In the genomic region with DNA sequence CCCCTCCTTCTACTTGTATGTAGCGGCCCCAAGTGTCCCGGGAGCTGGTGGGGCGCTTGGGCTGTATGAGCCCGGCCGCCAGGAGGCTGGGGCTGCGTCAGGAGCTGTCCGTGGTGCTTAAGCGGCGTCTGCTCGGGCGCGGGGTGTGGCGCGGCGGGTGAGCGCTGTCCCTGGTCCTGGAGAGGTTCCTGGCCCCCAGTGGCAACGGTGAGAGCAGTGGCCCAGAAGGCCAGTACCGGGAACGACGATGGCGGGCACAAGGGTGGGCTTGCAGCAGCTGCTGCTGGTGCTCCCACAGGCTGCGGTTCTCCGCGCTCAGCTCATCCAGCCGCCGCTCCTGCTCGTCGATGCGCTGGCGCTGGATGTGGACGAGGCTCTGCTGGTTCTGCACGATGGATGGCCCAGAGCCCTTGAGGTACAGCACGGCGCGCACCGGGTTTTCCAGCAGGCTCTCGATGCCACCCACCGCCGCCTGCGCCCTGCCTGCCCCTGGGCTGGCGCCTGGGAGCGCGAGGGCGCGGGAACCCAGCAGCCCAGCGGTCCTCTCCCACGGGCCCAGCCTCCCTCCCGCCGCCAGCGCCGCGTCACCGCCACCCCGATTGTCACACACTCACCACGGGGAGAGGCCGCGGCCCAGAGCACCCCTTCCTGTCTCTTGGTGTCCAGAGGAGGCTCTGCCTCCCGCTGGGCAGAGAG, we compare ENCODE assay signal across 1 cellular context.
A peak's percentile ranks its signal among the peaks of the same experiment; 100 is the strongest.
TF ChIP-seq lines count a peak whose summit lies in the region.

No MANE protein-coding gene starts in this region.

TF ChIP-seq in HepG2, 621 proteins besides CTCF, POLR2A, EP300 and RAD21 (continued from another document and continues in another):
- TF ChIP-seq, protein P1, sequence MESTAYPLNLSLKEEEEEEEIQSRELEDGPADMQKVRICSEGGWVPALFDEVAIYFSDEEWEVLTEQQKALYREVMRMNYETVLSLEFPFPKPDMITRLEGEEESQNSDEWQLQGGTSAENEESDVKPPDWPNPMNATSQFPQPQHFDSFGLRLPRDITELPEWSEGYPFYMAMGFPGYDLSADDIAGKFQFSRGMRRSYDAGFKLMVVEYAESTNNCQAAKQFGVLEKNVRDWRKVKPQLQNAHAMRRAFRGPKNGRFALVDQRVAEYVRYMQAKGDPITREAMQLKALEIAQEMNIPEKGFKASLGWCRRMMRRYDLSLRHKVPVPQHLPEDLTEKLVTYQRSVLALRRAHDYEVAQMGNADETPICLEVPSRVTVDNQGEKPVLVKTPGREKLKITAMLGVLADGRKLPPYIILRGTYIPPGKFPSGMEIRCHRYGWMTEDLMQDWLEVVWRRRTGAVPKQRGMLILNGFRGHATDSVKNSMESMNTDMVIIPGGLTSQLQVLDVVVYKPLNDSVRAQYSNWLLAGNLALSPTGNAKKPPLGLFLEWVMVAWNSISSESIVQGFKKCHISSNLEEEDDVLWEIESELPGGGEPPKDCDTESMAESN (CRISPR knock-in tag; conservative IDR thresholded peaks at IDR 0.05) = peak; percentile 100
- TF ChIP-seq MTF1 (CRISPR knock-in tag; IDR thresholded peaks at IDR 0.05) (peak; percentile 99), SNAPC2 (CRISPR knock-in tag; IDR thresholded peaks at IDR 0.05) (peak; percentile 99), ZNF615 (CRISPR knock-in tag; IDR thresholded peaks at IDR 0.05; ENCODE audit: borderline replicate concordance) (peak; percentile 99), KAT7 (CRISPR knock-in tag; IDR thresholded peaks at IDR 0.05; ENCODE audit: borderline replicate concordance) (peak; percentile 99), ZNF564 (CRISPR knock-in tag; IDR thresholded peaks at IDR 0.05) (peak; percentile 99), SP5 (CRISPR knock-in tag; IDR thresholded peaks at IDR 0.05; ENCODE audit: borderline replicate concordance, low read depth) (peak; percentile 72; the same call in 1 of the 2 replicates), ZSCAN20 (CRISPR knock-in tag; IDR thresholded peaks at IDR 0.05; ENCODE audit: borderline replicate concordance) (peak; percentile 100), ZNF709 (CRISPR knock-in tag; IDR thresholded peaks at IDR 0.05) (peak; percentile 100), KAT2B (IDR thresholded peaks at IDR 0.05; ENCODE audit: borderline replicate concordance, low read depth, low read length) (no peak), SUZ12 (IDR thresholded peaks at IDR 0.05; ENCODE audit: low read depth, low read length) (no peak), HES4 (CRISPR knock-in tag; IDR thresholded peaks at IDR 0.05; ENCODE audit: borderline replicate concordance) (peak; percentile 100), ZFYVE20 (CRISPR knock-in tag; IDR thresholded peaks at IDR 0.05; ENCODE audit: borderline replicate concordance, low read depth) (peak; percentile 100), RARA (CRISPR knock-in tag; IDR thresholded peaks at IDR 0.05) (peak; percentile 93), ZNF879 (CRISPR knock-in tag; IDR thresholded peaks at IDR 0.05) (peak; percentile 100), ZNF235 (CRISPR knock-in tag; IDR thresholded peaks at IDR 0.05; ENCODE audit: borderline replicate concordance) (peak; percentile 100), ZNF556 (CRISPR knock-in tag; IDR thresholded peaks at IDR 0.05; ENCODE audit: borderline replicate concordance) (peak; percentile 95), POLR2AphosphoS2 (IDR thresholded peaks at IDR 0.05; ENCODE audit: low read depth, low read length) (no peak)
- TF ChIP-seq, protein P2, sequence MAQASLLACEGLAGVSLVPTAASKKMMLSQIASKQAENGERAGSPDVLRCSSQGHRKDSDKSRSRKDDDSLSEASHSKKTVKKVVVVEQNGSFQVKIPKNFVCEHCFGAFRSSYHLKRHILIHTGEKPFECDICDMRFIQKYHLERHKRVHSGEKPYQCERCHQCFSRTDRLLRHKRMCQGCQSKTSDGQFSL (CRISPR knock-in tag; IDR thresholded peaks at IDR 0.05) = peak; percentile 95
- TF ChIP-seq, protein P3, sequence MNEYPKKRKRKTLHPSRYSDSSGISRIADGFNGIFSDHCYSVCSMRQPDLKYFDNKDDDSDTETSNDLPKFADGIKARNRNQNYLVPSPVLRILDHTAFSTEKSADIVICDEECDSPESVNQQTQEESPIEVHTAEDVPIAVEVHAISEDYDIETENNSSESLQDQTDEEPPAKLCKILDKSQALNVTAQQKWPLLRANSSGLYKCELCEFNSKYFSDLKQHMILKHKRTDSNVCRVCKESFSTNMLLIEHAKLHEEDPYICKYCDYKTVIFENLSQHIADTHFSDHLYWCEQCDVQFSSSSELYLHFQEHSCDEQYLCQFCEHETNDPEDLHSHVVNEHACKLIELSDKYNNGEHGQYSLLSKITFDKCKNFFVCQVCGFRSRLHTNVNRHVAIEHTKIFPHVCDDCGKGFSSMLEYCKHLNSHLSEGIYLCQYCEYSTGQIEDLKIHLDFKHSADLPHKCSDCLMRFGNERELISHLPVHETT (CRISPR knock-in tag; conservative IDR thresholded peaks at IDR 0.05) = peak; percentile 99
- TF ChIP-seq, protein P4, sequence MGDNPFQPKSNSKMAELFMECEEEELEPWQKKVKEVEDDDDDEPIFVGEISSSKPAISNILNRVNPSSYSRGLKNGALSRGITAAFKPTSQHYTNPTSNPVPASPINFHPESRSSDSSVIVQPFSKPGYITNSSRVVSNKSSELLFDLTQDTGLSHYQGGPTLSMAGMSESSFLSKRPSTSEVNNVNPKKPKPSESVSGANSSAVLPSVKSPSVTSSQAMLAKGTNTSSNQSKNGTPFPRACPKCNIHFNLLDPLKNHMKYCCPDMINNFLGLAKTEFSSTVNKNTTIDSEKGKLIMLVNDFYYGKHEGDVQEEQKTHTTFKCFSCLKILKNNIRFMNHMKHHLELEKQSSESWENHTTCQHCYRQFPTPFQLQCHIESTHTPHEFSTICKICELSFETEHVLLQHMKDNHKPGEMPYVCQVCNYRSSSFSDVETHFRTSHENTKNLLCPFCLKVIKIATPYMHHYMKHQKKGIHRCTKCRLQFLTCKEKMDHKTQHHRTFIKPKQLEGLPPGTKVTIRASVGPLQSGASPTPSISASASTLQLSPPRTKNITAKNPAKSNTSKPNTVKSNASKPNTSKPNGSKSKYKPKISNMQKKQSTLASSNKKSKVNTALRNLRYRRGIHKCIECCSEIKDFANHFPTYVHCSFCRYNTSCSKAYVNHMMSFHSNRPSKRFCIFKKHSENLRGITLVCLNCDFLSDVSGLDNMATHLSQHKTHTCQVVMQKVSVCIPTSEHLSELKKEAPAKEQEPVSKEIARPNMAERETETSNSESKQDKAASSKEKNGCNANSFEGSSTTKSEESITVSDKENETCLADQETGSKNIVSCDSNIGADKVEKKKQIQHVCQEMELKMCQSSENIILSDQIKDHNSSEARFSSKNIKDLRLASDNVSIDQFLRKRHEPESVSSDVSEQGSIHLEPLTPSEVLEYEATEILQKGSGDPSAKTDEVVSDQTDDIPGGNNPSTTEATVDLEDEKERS (CRISPR knock-in tag; IDR thresholded peaks at IDR 0.05) = peak; percentile 100
- TF ChIP-seq, protein P5, sequence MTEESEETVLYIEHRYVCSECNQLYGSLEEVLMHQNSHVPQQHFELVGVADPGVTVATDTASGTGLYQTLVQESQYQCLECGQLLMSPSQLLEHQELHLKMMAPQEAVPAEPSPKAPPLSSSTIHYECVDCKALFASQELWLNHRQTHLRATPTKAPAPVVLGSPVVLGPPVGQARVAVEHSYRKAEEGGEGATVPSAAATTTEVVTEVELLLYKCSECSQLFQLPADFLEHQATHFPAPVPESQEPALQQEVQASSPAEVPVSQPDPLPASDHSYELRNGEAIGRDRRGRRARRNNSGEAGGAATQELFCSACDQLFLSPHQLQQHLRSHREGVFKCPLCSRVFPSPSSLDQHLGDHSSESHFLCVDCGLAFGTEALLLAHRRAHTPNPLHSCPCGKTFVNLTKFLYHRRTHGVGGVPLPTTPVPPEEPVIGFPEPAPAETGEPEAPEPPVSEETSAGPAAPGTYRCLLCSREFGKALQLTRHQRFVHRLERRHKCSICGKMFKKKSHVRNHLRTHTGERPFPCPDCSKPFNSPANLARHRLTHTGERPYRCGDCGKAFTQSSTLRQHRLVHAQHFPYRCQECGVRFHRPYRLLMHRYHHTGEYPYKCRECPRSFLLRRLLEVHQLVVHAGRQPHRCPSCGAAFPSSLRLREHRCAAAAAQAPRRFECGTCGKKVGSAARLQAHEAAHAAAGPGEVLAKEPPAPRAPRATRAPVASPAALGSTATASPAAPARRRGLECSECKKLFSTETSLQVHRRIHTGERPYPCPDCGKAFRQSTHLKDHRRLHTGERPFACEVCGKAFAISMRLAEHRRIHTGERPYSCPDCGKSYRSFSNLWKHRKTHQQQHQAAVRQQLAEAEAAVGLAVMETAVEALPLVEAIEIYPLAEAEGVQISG (CRISPR knock-in tag; IDR thresholded peaks at IDR 0.05) = peak; percentile 97
- TF ChIP-seq, protein P6, sequence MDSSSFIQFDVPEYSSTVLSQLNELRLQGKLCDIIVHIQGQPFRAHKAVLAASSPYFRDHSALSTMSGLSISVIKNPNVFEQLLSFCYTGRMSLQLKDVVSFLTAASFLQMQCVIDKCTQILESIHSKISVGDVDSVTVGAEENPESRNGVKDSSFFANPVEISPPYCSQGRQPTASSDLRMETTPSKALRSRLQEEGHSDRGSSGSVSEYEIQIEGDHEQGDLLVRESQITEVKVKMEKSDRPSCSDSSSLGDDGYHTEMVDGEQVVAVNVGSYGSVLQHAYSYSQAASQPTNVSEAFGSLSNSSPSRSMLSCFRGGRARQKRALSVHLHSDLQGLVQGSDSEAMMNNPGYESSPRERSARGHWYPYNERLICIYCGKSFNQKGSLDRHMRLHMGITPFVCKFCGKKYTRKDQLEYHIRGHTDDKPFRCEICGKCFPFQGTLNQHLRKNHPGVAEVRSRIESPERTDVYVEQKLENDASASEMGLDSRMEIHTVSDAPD (CRISPR knock-in tag; IDR thresholded peaks at IDR 0.05) = peak; percentile 95
- TF ChIP-seq, protein P7, sequence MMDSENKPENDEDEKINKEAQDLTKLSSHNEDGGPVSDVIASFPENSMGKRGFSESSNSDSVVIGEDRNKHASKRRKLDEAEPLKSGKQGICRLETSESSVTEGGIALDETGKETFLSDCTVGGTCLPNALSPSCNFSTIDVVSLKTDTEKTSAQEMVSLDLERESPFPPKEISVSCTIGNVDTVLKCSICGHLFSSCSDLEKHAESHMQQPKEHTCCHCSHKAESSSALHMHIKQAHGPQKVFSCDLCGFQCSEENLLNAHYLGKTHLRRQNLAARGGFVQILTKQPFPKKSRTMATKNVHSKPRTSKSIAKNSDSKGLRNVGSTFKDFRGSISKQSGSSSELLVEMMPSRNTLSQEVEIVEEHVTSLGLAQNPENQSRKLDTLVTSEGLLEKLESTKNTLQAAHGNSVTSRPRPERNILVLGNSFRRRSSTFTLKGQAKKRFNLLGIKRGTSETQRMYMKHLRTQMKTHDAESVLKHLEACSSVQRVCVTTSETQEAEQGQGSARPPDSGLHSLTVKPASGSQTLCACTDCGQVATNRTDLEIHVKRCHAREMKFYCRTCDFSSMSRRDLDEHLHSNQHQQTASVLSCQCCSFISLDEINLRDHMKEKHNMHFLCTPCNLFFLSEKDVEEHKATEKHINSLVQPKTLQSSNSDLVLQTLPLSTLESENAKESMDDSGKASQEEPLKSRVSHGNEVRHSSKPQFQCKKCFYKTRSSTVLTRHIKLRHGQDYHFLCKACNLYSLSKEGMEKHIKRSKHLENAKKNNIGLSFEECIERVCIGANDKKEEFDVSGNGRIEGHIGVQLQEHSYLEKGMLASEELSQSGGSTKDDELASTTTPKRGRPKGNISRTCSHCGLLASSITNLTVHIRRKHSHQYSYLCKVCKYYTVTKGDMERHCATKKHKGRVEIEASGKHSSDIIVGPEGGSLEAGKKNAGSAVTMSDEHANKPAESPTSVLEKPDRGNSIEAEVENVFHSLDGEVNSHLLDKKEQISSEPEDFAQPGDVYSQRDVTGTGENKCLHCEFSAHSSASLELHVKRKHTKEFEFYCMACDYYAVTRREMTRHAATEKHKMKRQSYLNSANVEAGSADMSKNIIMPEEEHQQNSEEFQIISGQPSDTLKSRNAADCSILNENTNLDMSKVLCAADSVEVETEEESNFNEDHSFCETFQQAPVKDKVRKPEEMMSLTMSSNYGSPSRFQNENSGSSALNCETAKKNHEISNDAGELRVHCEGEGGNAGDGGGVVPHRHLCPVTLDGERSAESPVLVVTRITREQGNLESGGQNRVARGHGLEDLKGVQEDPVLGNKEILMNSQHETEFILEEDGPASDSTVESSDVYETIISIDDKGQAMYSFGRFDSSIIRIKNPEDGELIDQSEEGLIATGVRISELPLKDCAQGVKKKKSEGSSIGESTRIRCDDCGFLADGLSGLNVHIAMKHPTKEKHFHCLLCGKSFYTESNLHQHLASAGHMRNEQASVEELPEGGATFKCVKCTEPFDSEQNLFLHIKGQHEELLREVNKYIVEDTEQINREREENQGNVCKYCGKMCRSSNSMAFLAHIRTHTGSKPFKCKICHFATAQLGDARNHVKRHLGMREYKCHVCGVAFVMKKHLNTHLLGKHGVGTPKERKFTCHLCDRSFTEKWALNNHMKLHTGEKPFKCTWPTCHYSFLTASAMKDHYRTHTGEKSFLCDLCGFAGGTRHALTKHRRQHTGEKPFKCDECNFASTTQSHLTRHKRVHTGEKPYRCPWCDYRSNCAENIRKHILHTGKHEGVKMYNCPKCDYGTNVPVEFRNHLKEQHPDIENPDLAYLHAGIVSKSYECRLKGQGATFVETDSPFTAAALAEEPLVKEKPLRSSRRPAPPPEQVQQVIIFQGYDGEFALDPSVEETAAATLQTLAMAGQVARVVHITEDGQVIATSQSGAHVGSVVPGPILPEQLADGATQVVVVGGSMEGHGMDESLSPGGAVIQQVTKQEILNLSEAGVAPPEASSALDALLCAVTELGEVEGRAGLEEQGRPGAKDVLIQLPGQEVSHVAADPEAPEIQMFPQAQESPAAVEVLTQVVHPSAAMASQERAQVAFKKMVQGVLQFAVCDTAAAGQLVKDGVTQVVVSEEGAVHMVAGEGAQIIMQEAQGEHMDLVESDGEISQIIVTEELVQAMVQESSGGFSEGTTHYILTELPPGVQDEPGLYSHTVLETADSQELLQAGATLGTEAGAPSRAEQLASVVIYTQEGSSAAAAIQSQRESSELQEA (CRISPR knock-in tag; IDR thresholded peaks at IDR 0.05; ENCODE audit: not compliant biosample characterization) = peak; percentile 100
- TF ChIP-seq, protein P8, sequence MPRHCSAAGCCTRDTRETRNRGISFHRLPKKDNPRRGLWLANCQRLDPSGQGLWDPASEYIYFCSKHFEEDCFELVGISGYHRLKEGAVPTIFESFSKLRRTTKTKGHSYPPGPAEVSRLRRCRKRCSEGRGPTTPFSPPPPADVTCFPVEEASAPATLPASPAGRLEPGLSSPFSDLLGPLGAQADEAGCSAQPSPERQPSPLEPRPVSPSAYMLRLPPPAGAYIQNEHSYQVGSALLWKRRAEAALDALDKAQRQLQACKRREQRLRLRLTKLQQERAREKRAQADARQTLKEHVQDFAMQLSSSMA (CRISPR knock-in tag; IDR thresholded peaks at IDR 0.05) = peak; percentile 99
- TF ChIP-seq, protein P9, sequence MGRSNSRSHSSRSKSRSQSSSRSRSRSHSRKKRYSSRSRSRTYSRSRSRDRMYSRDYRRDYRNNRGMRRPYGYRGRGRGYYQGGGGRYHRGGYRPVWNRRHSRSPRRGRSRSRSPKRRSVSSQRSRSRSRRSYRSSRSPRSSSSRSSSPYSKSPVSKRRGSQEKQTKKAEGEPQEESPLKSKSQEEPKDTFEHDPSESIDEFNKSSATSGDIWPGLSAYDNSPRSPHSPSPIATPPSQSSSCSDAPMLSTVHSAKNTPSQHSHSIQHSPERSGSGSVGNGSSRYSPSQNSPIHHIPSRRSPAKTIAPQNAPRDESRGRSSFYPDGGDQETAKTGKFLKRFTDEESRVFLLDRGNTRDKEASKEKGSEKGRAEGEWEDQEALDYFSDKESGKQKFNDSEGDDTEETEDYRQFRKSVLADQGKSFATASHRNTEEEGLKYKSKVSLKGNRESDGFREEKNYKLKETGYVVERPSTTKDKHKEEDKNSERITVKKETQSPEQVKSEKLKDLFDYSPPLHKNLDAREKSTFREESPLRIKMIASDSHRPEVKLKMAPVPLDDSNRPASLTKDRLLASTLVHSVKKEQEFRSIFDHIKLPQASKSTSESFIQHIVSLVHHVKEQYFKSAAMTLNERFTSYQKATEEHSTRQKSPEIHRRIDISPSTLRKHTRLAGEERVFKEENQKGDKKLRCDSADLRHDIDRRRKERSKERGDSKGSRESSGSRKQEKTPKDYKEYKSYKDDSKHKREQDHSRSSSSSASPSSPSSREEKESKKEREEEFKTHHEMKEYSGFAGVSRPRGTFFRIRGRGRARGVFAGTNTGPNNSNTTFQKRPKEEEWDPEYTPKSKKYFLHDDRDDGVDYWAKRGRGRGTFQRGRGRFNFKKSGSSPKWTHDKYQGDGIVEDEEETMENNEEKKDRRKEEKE (IDR thresholded peaks at IDR 0.05) = no peak
